8 cellular contexts compared by ENCODE assay signal in genomic region chr2:218397502-218398436, GRCh38. TPM values are rescaled to one million over a fixed set of nuclear protein-coding genes. Genes with fewer than 3 reads are reported as not detected.
A peak's percentile ranks its signal among the peaks of the same experiment; 100 is the strongest.
DNase-seq lines count a peak whose midpoint lies in the region; ATAC-seq and TF ChIP-seq lines count a peak whose summit lies in the region.

No MANE protein-coding gene starts in this region.

- intact Hi-C loops in upper lobe of right lung (cut with DNase I): loop anchor here (10.0 kb wide), 1 partner anchor 103 kb away; the partner anchor contains the start of gene TMBIM1

- peaks cover 50% of the 10 kb centered on the region for H3K4me1 Mint-ChIP-seq in activated CD4-positive, alpha-beta memory T cell treated with anti-CD3 and anti-CD28 coated beads, Interleukin-2, amount 10 ng/mL, durations not matched to agents 7 days and 5 days

- H3K9ac ChIP-seq in ES-I3 (ENCODE audit: low read depth, low read length): peak overlapping the region; percentile 99; the same call in 1 of the 2 replicates
- H3K9ac ChIP-seq in mucosa of rectum (ENCODE audit: low read depth in 1 of 2, low read length in 2 of 2): peak overlapping the region; percentile 92 to 95

- no peaks in the 10 kb centered on the region for H3K36me3 ChIP-seq in ES-I3 (ENCODE audit: insufficient read depth, low read length)
- peaks cover 11 to 12% of the 10 kb centered on the region in 2 donors for H3K36me3 ChIP-seq in mucosa of rectum (ENCODE audit: control insufficient read depth in 2 of 2, insufficient read depth in 2 of 2, low read length in 2 of 2)
- peaks cover 16% of the 10 kb centered on the region for H3K36me3 ChIP-seq in upper lobe of right lung

- TF ChIP-seq POLR2A in erythroblast (IDR thresholded peaks at IDR 0.05; ENCODE audit: low read length): peak; percentile 92

- peak; percentile 10 for ATAC-seq in upper lobe of right lung
- ATAC-seq in GM18873 (IDR thresholded peaks at IDR 0.05; ENCODE audit: low FRiP score, unreplicated experiment): no peak

- POLR2A ChIA-PET in activated CD4-positive, alpha-beta memory T cell treated with anti-CD3 and anti-CD28 coated beads, Interleukin-2, amount 10 ng/mL, durations not matched to agents 7 days and 5 days (lab: Charles Lee): interaction anchor here (0.8 to 5.6 kb wide), 27 partner anchors 9 to 852 kb away, joined by 3 to 71 read pairs (median 4); partner anchors contain the start of genes AAMP, ARPC2, BCS1L and PNKD

- H3K36me3 Mint-ChIP-seq in activated CD4-positive, alpha-beta memory T cell treated with anti-CD3 and anti-CD28 coated beads, Interleukin-2, amount 10 ng/mL, durations not matched to agents 7 days and 5 days (ENCODE audit: low read depth): peaks cover 21% of the 10 kb centered on the region

- CTCF ChIA-PET in activated CD4-positive, alpha-beta memory T cell treated with anti-CD3 and anti-CD28 coated beads, Interleukin-2, amount 10 ng/mL, durations not matched to agents 7 days and 5 days (lab: Charles Lee): interaction anchor here (0.5 to 3.1 kb wide), 8 partner anchors 11 to 127 kb away, joined by 3 to 32 read pairs (median 16); partner anchors contain the start of genes AAMP, CATIP, PNKD and TMBIM1

- H3K4me3 Mint-ChIP-seq in activated CD4-positive, alpha-beta memory T cell treated with anti-CD3 and anti-CD28 coated beads, Interleukin-2, amount 10 ng/mL, durations not matched to agents 7 days and 5 days: peak overlapping the region; percentile 83

- H3K27me3 ChIP-seq in mucosa of rectum (ENCODE audit: control insufficient read depth in 2 of 2, insufficient read depth in 2 of 2, low read length in 2 of 2) (no peaks in the 10 kb centered on the region), upper lobe of right lung (no peaks in the 10 kb centered on the region)

- no peak for TF ChIP-seq CTCF in upper lobe of right lung (IDR thresholded peaks at IDR 0.05)

- peak overlapping the region; percentile 93 for H3K27ac Mint-ChIP-seq in activated CD4-positive, alpha-beta memory T cell treated with anti-CD3 and anti-CD28 coated beads, Interleukin-2, amount 10 ng/mL, durations not matched to agents 7 days and 5 days

- H3K27ac ChIP-seq in mucosa of rectum (ENCODE audit: low read depth in 2 of 2, low read length in 2 of 2): peak overlapping the region; percentile 99 to 100
- peak overlapping the region; percentile 100 for H3K27ac ChIP-seq in upper lobe of right lung

- H3K4me3 ChIP-seq in mucosa of rectum (ENCODE audit: low read length in 2 of 2) (peak overlapping the region; percentile 85 to 89), upper lobe of right lung (peak overlapping the region; percentile 79)

- H3K27me3 Mint-ChIP-seq in activated CD4-positive, alpha-beta memory T cell treated with anti-CD3 and anti-CD28 coated beads, Interleukin-2, amount 10 ng/mL, durations not matched to agents 7 days and 5 days: no peaks in the 10 kb centered on the region

- H3K9me3 Mint-ChIP-seq in activated CD4-positive, alpha-beta memory T cell treated with anti-CD3 and anti-CD28 coated beads, Interleukin-2, amount 10 ng/mL, durations not matched to agents 7 days and 5 days: no peaks in the 10 kb centered on the region

- H3K4me1 ChIP-seq in ES-I3 (ENCODE audit: insufficient read depth, low read length): no peaks in the 10 kb centered on the region; the same call in 1 of the 2 replicates
- peaks cover 52 to 56% of the 10 kb centered on the region in 2 donors for H3K4me1 ChIP-seq in mucosa of rectum (ENCODE audit: control insufficient read depth in 2 of 2, insufficient read depth in 2 of 2, low read length in 2 of 2)
- H3K4me1 ChIP-seq in upper lobe of right lung: peaks cover 31% of the 10 kb centered on the region

- H3K9me3 ChIP-seq in ES-I3 (ENCODE audit: control insufficient read depth, insufficient read depth, low read length) (no peaks in the 10 kb centered on the region), mucosa of rectum (ENCODE audit: control insufficient read depth in 2 of 2, low read length in 2 of 2) (no peaks in the 10 kb centered on the region), upper lobe of right lung (no peaks in the 10 kb centered on the region)

- DNase-seq in H4 (ENCODE audit: low spot score) (peak; percentile 31), NCI-H2227 treated with DMSO at 0.1 percent for 48 hours (lab: John Stamatoyannopoulos, UW) (peak; percentile 48), erythroblast (lab: John Stamatoyannopoulos, UW) (peak; percentile 87 to 88), upper lobe of right lung (peak; percentile 91)
- peak; percentile 84 for DNase-seq in activated CD4-positive, alpha-beta memory T cell treated with anti-CD3 and anti-CD28 coated beads, Interleukin-2, amount 10 ng/mL, durations not matched to agents 7 days and 5 days

RNA-seq across cellular contexts. Expression of gene CTDSP1, which starts 1.9 kb away (rescaled TPM):
- 19.7 and 34.1 TPM in 2 replicates for total RNA-seq in H4 (2014; rRNA removed; shearing (Covaris generic))
- total RNA-seq in activated CD4-positive, alpha-beta memory T cell treated with anti-CD3 and anti-CD28 coated beads, Interleukin-2, amount 10 ng/mL, durations not matched to agents 7 days and 5 days: 100 to 1,000 TPM; 203 to 205 TPM
- total RNA-seq in upper lobe of right lung: 169 TPM

RNA-seq across cellular contexts. Expression of gene SLC11A1, which starts 15.7 kb away (rescaled TPM):
- 0.04 and 0.10 TPM in 2 replicates for total RNA-seq in H4 (2014; rRNA removed; shearing (Covaris generic))
- under 1 TPM; 0.13 to 0.25 TPM for total RNA-seq in activated CD4-positive, alpha-beta memory T cell treated with anti-CD3 and anti-CD28 coated beads, Interleukin-2, amount 10 ng/mL, durations not matched to agents 7 days and 5 days
- 302 TPM for total RNA-seq in upper lobe of right lung

RNA-seq across cellular contexts. Expression of gene VIL1, which starts 21.2 kb away (rescaled TPM):
- total RNA-seq in H4 (2014; rRNA removed; shearing (Covaris generic)): not detected in 2 replicates
- not detected for total RNA-seq in activated CD4-positive, alpha-beta memory T cell treated with anti-CD3 and anti-CD28 coated beads, Interleukin-2, amount 10 ng/mL, durations not matched to agents 7 days and 5 days
- total RNA-seq in upper lobe of right lung: not detected

RNA-seq across cellular contexts. Expression of gene CATIP, which starts 41.1 kb away (rescaled TPM):
- not detected in 2 replicates for total RNA-seq in H4 (2014; rRNA removed; shearing (Covaris generic))
- total RNA-seq in activated CD4-positive, alpha-beta memory T cell treated with anti-CD3 and anti-CD28 coated beads, Interleukin-2, amount 10 ng/mL, durations not matched to agents 7 days and 5 days: not detected
- 0.64 TPM for total RNA-seq in upper lobe of right lung

Comparison
In these comparisons a context has a peak if more than half of its experiments do, and no peak if none do; other contexts are left out.
1. DNase-seq: peak in every context shown above with its lines; median percentile 91 in upper lobe of right lung; 88 in erythroblast; 84 in activated CD4-positive, alpha-beta memory T cell treated with anti-CD3 and anti-CD28 coated beads, Interleukin-2, amount 10 ng/mL, durations not matched to agents 7 days and 5 days; 48 in NCI-H2227 treated with DMSO at 0.1 percent for 48 hours; 31 in H4.
2. RNA of gene SLC11A1, which starts 15.7 kb away (total RNA-seq): 302 TPM in upper lobe of right lung (single experiment); 0.13 to 0.25 TPM in activated CD4-positive, alpha-beta memory T cell treated with anti-CD3 and anti-CD28 coated beads, Interleukin-2, amount 10 ng/mL, durations not matched to agents 7 days and 5 days and 0.04 to 0.10 TPM in H4; every median in the first group is over 100 times any median in the second.